ENCODE assay signal across 8 cellular contexts in genomic region chr18:50307400-50307737, GRCh38. TPM values are rescaled to one million over a fixed set of nuclear protein-coding genes. Genes with fewer than 3 reads are reported as not detected.
A peak's percentile ranks its signal among the peaks of the same experiment; 100 is the strongest.
DNase-seq lines count a peak whose midpoint lies in the region; ATAC-seq and TF ChIP-seq lines count a peak whose summit lies in the region.

No MANE protein-coding gene starts in this region.

- intact Hi-C loops in left lung (cut with DNase I): no loop called here

- TF ChIP-seq EP300 in tibial nerve (IDR thresholded peaks at IDR 0.05): no peak

- TF ChIP-seq CTCF in left lung (IDR thresholded peaks at IDR 0.05) (no peak), tibial nerve (IDR thresholded peaks at IDR 0.05) (no peak)

- H3K4me3 Mint-ChIP-seq in activated T-cell treated with anti-CD3 and anti-CD28 coated beads, Interleukin-2, amount 50 U/mL, for 24 hours: peak overlapping the region; percentile 83

- H3K9me3 Mint-ChIP-seq in activated T-cell treated with anti-CD3 and anti-CD28 coated beads, Interleukin-2, amount 50 U/mL, for 24 hours: peaks cover 4% of the 10 kb centered on the region

- H3K36me3 ChIP-seq in adipocyte (ENCODE audit: control insufficient read depth, insufficient read depth, low read length, severe bottlenecking): no peaks in the 10 kb centered on the region
- H3K36me3 ChIP-seq in left lung: no peaks in the 10 kb centered on the region
- H3K36me3 ChIP-seq in tibial nerve: no peaks in the 10 kb centered on the region

- H3K27me3 Mint-ChIP-seq in activated T-cell treated with anti-CD3 and anti-CD28 coated beads, Interleukin-2, amount 50 U/mL, for 24 hours: peaks cover 21% of the 10 kb centered on the region

- peaks cover 20% of the 10 kb centered on the region for H3K4me1 Mint-ChIP-seq in activated T-cell treated with anti-CD3 and anti-CD28 coated beads, Interleukin-2, amount 50 U/mL, for 24 hours (ENCODE audit: low read depth)

- H3K36me3 Mint-ChIP-seq in activated T-cell treated with anti-CD3 and anti-CD28 coated beads, Interleukin-2, amount 50 U/mL, for 24 hours (ENCODE audit: low read depth): no peaks in the 10 kb centered on the region

- WGBS in tibial nerve, 2 donors: 1 to 4% methylated on average over 8 of the region's 8 CpGs

- peak overlapping the region; percentile 79 for H3K9ac ChIP-seq in adipocyte (ENCODE audit: low read length)

- H3K4me3 ChIP-seq in adipocyte (ENCODE audit: low read length): peak overlapping the region; percentile 83
- peak overlapping the region; percentile 26 to 40 for H3K4me3 ChIP-seq in left lung
- peak overlapping the region; percentile 24 to 70 (median 49) for H3K4me3 ChIP-seq in tibial nerve

- ATAC-seq in left lung: no peak
- ATAC-seq in HG02763 (IDR thresholded peaks at IDR 0.05; ENCODE audit: unreplicated experiment): no peak

- DNase-seq in activated T-cell treated with anti-CD3 and anti-CD28 coated beads, Interleukin-2, amount 50 U/mL, for 24 hours: no peak
- no peak for DNase-seq in activated T-cell treated with anti-CD3 and anti-CD28 coated beads, Interleukin-2, amount 50 U/mL, for 48 hours
- DNase-seq in adipocyte (ENCODE audit: low read depth) (no peak), left lung (no peak), tibial nerve (ENCODE audit: low spot score in 2 of 2) (no peak), NCI-H1694 (lab: John Stamatoyannopoulos, UW) (no peak)
- no peak for DNase-seq in activated CD8-positive, alpha-beta memory T cell treated with anti-CD3 and anti-CD28 coated beads, Interleukin-2, amount 50 U/mL, for 48 hours

- H3K27me3 ChIP-seq in adipocyte (replicated peaks; ENCODE audit: control insufficient read depth, insufficient read depth, low read length): peaks cover 6% of the 10 kb centered on the region
- H3K27me3 ChIP-seq in left lung: peaks cover 12 to 83% of the 10 kb centered on the region in 2 donors
- peaks cover 0 to 11% of the 10 kb centered on the region in 2 donors for H3K27me3 ChIP-seq in tibial nerve

- no peak for TF ChIP-seq POLR2A in tibial nerve (IDR thresholded peaks at IDR 0.05)

- H3K4me1 ChIP-seq in adipocyte (ENCODE audit: control insufficient read depth, insufficient read depth, low read length) (peaks cover 15% of the 10 kb centered on the region), left lung (peaks cover 6 to 14% of the 10 kb centered on the region in 2 donors), tibial nerve (peaks cover 0 to 18% (median 3%) of the 10 kb centered on the region in 4 donors)

- peak overlapping the region; percentile 85 for H3K27ac Mint-ChIP-seq in activated T-cell treated with anti-CD3 and anti-CD28 coated beads, Interleukin-2, amount 50 U/mL, for 24 hours

- H3K9me3 ChIP-seq in adipocyte (ENCODE audit: control insufficient read depth, low read length) (peaks cover 9% of the 10 kb centered on the region), left lung (no peaks in the 10 kb centered on the region), tibial nerve (no peaks in the 10 kb centered on the region)

- peak overlapping the region in 1 of 2 donors; percentile 69 for H3K27ac ChIP-seq in left lung
- H3K27ac ChIP-seq in tibial nerve: peak overlapping the region in 1 of 4 donors; percentile 62

RNA-seq across cellular contexts. Expression of gene CXXC1, which starts 19.9 kb away (rescaled TPM):
- total RNA-seq in left lung: 10 to 100 TPM; 57.4 to 73.6 TPM
- 100 to 1,000 TPM in 1 of 4 donors, 10 to 100 TPM in 3; 73.9 to 131 (median 81.6) TPM for total RNA-seq in tibial nerve

RNA-seq across cellular contexts. Expression of gene MBD1, which starts 26.0 kb away (rescaled TPM):
- total RNA-seq in left lung (10 to 100 TPM; 51.9 to 64.9 TPM), tibial nerve (100 to 1,000 TPM in 1 of 4 donors, 10 to 100 TPM in 3; 69.3 to 103 (median 85.7) TPM)

RNA-seq across cellular contexts. Expression of gene CFAP53, which starts 41.1 kb away (rescaled TPM):
- total RNA-seq in left lung: 1 to 10 TPM in 1 of 2 donors, under 1 TPM in 1; 0.20 to 2.3 TPM
- total RNA-seq in tibial nerve: 1 to 10 TPM; 1.5 to 1.7 (median 1.6) TPM

Comparison
In these comparisons a context has a peak if more than half of its experiments do, and no peak if none do; other contexts are left out.
1. H3K4me3 ChIP-seq: peak in every context shown above with its lines; median percentile 83 in adipocyte; 49 in tibial nerve; 33 in left lung.